1 cellular context compared by ENCODE assay signal in genomic region chr10:95278061-95278988, GRCh38.
TF ChIP-seq lines count a peak whose summit lies in the region.

No MANE protein-coding gene starts in this region.

TF ChIP-seq in HepG2, 621 proteins besides CTCF, POLR2A, EP300 and RAD21 (continued from another document and continues in another):
- TF ChIP-seq SRF (IDR thresholded peaks at IDR 0.05; ENCODE audit: low read depth, low read length), result peak; percentile 35; the same call in 1 of the 2 replicates
- TF ChIP-seq CENPBD1 (CRISPR knock-in tag; IDR thresholded peaks at IDR 0.05; ENCODE audit: borderline replicate concordance, low read depth), result no peak
- peak; percentile 52; the same call in 1 of the 2 replicates for TF ChIP-seq JUND (CRISPR knock-in tag; IDR thresholded peaks at IDR 0.05)
- TF ChIP-seq SCMH1 (CRISPR knock-in tag; IDR thresholded peaks at IDR 0.05; ENCODE audit: borderline replicate concordance), result no peak
- no peak for TF ChIP-seq ZNF20 (CRISPR knock-in tag; IDR thresholded peaks at IDR 0.05)
- peak; percentile 69 for TF ChIP-seq HHEX (CRISPR knock-in tag; IDR thresholded peaks at IDR 0.05)
- TF ChIP-seq SAP130 (CRISPR knock-in tag; IDR thresholded peaks at IDR 0.05; ENCODE audit: low read depth), result peak; percentile 86
- peak; percentile 36; the same call in 1 of the 2 replicates for TF ChIP-seq DRAP1 (CRISPR knock-in tag; IDR thresholded peaks at IDR 0.05)
- peak; percentile 95 for TF ChIP-seq RCOR2 (CRISPR knock-in tag; IDR thresholded peaks at IDR 0.05)
- TF ChIP-seq ZNF761 (CRISPR knock-in tag; conservative IDR thresholded peaks at IDR 0.05), result 0 out of 2 replicates have a peak, but pooled peaks have one; percentile 44
- TF ChIP-seq ZNF264 (CRISPR knock-in tag; IDR thresholded peaks at IDR 0.05), result peak; percentile 71; the same call in 1 of the 2 replicates
- TF ChIP-seq, protein P1, sequence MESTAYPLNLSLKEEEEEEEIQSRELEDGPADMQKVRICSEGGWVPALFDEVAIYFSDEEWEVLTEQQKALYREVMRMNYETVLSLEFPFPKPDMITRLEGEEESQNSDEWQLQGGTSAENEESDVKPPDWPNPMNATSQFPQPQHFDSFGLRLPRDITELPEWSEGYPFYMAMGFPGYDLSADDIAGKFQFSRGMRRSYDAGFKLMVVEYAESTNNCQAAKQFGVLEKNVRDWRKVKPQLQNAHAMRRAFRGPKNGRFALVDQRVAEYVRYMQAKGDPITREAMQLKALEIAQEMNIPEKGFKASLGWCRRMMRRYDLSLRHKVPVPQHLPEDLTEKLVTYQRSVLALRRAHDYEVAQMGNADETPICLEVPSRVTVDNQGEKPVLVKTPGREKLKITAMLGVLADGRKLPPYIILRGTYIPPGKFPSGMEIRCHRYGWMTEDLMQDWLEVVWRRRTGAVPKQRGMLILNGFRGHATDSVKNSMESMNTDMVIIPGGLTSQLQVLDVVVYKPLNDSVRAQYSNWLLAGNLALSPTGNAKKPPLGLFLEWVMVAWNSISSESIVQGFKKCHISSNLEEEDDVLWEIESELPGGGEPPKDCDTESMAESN (CRISPR knock-in tag; conservative IDR thresholded peaks at IDR 0.05), result peak; percentile 85
- no peak for TF ChIP-seq BRD4 (CRISPR knock-in tag; IDR thresholded peaks at IDR 0.05)
- no peak for TF ChIP-seq ZNF17 (CRISPR knock-in tag; IDR thresholded peaks at IDR 0.05)
- peak; percentile 92 for TF ChIP-seq DPF2 (CRISPR knock-in tag; IDR thresholded peaks at IDR 0.05; ENCODE audit: borderline replicate concordance, low read depth)
- TF ChIP-seq CREB1 (IDR thresholded peaks at IDR 0.05), result no peak; the same call in 1 of the 2 replicates
- TF ChIP-seq CREB1 (CRISPR knock-in tag; IDR thresholded peaks at IDR 0.05), result peak; percentile 74
- TF ChIP-seq MYNN (CRISPR knock-in tag; IDR thresholded peaks at IDR 0.05; ENCODE audit: low read depth), result no peak
- TF ChIP-seq, protein P2, sequence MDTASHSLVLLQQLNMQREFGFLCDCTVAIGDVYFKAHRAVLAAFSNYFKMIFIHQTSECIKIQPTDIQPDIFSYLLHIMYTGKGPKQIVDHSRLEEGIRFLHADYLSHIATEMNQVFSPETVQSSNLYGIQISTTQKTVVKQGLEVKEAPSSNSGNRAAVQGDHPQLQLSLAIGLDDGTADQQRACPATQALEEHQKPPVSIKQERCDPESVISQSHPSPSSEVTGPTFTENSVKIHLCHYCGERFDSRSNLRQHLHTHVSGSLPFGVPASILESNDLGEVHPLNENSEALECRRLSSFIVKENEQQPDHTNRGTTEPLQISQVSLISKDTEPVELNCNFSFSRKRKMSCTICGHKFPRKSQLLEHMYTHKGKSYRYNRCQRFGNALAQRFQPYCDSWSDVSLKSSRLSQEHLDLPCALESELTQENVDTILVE (CRISPR knock-in tag; IDR thresholded peaks at IDR 0.05), result peak; percentile 76; the same call in 1 of the 2 replicates
- peak; percentile 94 for TF ChIP-seq TARDBP (CRISPR knock-in tag; IDR thresholded peaks at IDR 0.05)
- no peak for TF ChIP-seq ZNF709 (CRISPR knock-in tag; IDR thresholded peaks at IDR 0.05)
- TF ChIP-seq TOPORS (CRISPR knock-in tag; IDR thresholded peaks at IDR 0.05), result no peak
- TF ChIP-seq ZNF230 (CRISPR knock-in tag; IDR thresholded peaks at IDR 0.05), result no peak
- TF ChIP-seq RBM39 (IDR thresholded peaks at IDR 0.05; ENCODE audit: low read depth, low read length, poor library complexity, severe bottlenecking), result no peak
- no peak for TF ChIP-seq ZNF577 (CRISPR knock-in tag; IDR thresholded peaks at IDR 0.05; ENCODE audit: borderline replicate concordance, low read depth)
- no peak for TF ChIP-seq GMEB2 (CRISPR knock-in tag; IDR thresholded peaks at IDR 0.05; ENCODE audit: low read depth)
- TF ChIP-seq PPARG (CRISPR knock-in tag; conservative IDR thresholded peaks at IDR 0.05), result peak; percentile 61
- TF ChIP-seq, protein P3, sequence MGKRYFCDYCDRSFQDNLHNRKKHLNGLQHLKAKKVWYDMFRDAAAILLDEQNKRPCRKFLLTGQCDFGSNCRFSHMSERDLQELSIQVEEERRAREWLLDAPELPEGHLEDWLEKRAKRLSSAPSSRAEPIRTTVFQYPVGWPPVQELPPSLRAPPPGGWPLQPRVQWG (CRISPR knock-in tag; IDR thresholded peaks at IDR 0.05; ENCODE audit: borderline replicate concordance, low read depth), result no peak
- TF ChIP-seq XRCC5 (optimal IDR thresholded peaks at IDR 0.05; ENCODE audit: low read length), result peak; percentile 39
- peak; percentile 85 for TF ChIP-seq ZBTB37 (CRISPR knock-in tag; IDR thresholded peaks at IDR 0.05)
- TF ChIP-seq, protein P4, sequence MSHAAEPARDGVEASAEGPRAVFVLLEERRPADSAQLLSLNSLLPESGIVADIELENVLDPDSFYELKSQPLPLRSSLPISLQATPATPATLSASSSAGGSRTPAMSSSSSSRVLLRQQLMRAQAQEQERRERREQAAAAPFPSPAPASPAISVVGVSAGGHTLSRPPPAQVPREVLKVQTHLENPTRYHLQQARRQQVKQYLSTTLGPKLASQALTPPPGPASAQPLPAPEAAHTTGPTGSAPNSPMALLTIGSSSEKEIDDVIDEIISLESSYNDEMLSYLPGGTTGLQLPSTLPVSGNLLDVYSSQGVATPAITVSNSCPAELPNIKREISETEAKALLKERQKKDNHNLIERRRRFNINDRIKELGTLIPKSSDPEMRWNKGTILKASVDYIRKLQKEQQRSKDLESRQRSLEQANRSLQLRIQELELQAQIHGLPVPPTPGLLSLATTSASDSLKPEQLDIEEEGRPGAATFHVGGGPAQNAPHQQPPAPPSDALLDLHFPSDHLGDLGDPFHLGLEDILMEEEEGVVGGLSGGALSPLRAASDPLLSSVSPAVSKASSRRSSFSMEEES (CRISPR knock-in tag; IDR thresholded peaks at IDR 0.05), result 0 out of 2 replicates have a peak, but pooled peaks have one; percentile 41
- TF ChIP-seq HOXA3 (CRISPR knock-in tag; IDR thresholded peaks at IDR 0.05), result peak; percentile 83
- no peak for TF ChIP-seq ZNF883 (CRISPR knock-in tag; IDR thresholded peaks at IDR 0.05; ENCODE audit: not compliant biosample characterization)
- peak; percentile 52; the same call in 1 of the 2 replicates for TF ChIP-seq NKX3-1 (CRISPR knock-in tag; IDR thresholded peaks at IDR 0.05)
- TF ChIP-seq THRA (CRISPR knock-in tag; IDR thresholded peaks at IDR 0.05; ENCODE audit: borderline replicate concordance), result peak; percentile 87; the same call in 1 of the 2 replicates
- TF ChIP-seq ZNF431 (CRISPR knock-in tag; IDR thresholded peaks at IDR 0.05; ENCODE audit: borderline replicate concordance, low read depth), result no peak
- TF ChIP-seq REL (CRISPR knock-in tag; conservative IDR thresholded peaks at IDR 0.05), result no peak
- no peak for TF ChIP-seq HMGA1 (CRISPR knock-in tag; conservative IDR thresholded peaks at IDR 0.05)
- TF ChIP-seq MED8 (CRISPR knock-in tag; IDR thresholded peaks at IDR 0.05; ENCODE audit: insufficient replicate concordance), result no peak
- no peak for TF ChIP-seq ZNF44 (CRISPR knock-in tag; IDR thresholded peaks at IDR 0.05)
- TF ChIP-seq GZF1 (CRISPR knock-in tag; IDR thresholded peaks at IDR 0.05), result no peak
- peak; percentile 96; the same call in 1 of the 2 replicates for TF ChIP-seq ZNF710 (CRISPR knock-in tag; IDR thresholded peaks at IDR 0.05; ENCODE audit: borderline replicate concordance)
- no peak for TF ChIP-seq TAF15 (IDR thresholded peaks at IDR 0.05; ENCODE audit: low read depth, low read length, poor library complexity, severe bottlenecking)
- TF ChIP-seq ETS1 (CRISPR knock-in tag; IDR thresholded peaks at IDR 0.05), result no peak
- TF ChIP-seq, protein P5, sequence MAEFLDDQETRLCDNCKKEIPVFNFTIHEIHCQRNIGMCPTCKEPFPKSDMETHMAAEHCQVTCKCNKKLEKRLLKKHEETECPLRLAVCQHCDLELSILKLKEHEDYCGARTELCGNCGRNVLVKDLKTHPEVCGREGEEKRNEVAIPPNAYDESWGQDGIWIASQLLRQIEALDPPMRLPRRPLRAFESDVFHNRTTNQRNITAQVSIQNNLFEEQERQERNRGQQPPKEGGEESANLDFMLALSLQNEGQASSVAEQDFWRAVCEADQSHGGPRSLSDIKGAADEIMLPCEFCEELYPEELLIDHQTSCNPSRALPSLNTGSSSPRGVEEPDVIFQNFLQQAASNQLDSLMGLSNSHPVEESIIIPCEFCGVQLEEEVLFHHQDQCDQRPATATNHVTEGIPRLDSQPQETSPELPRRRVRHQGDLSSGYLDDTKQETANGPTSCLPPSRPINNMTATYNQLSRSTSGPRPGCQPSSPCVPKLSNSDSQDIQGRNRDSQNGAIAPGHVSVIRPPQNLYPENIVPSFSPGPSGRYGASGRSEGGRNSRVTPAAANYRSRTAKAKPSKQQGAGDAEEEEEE (CRISPR knock-in tag; IDR thresholded peaks at IDR 0.05; ENCODE audit: borderline replicate concordance), result no peak
- peak; percentile 42; the same call in 1 of the 2 replicates for TF ChIP-seq ZNF33B (CRISPR knock-in tag; IDR thresholded peaks at IDR 0.05)
- peak; percentile 66; the same call in 1 of the 2 replicates for TF ChIP-seq MIER3 (CRISPR knock-in tag; IDR thresholded peaks at IDR 0.05; ENCODE audit: borderline replicate concordance)
